Comparison of ENCODE assay signal across 8 cellular contexts in genomic region chr17:80264048-80264792, GRCh38. TPM values are rescaled to one million over a fixed set of nuclear protein-coding genes. Genes with fewer than 3 reads are reported as not detected.
DNase-seq lines count a peak whose midpoint lies in the region; FAIRE-seq and TF ChIP-seq lines count a peak whose summit lies in the region.

No MANE protein-coding gene starts in this region.

- H3K27me3 Mint-ChIP-seq in endothelial cell (ENCODE audit: unreplicated experiment): peaks cover 14% of the 10 kb centered on the region

- H3K36me3 Mint-ChIP-seq in endothelial cell (ENCODE audit: low read depth, unreplicated experiment): peaks cover 13% of the 10 kb centered on the region

- H3K4me3 Mint-ChIP-seq in endothelial cell (ENCODE audit: unreplicated experiment): peak overlapping the region; percentile 42

- peak; percentile 56 for DNase-seq in activated CD4-positive, CD25-positive, alpha-beta regulatory T cell treated with anti-CD3 and anti-CD28 coated beads, Interleukin-2, amount 50 U/mL, for 72 hours
- DNase-seq in endothelial cell (ENCODE audit: low spot score) (no peak), NCI-H345 (lab: John Stamatoyannopoulos, UW) (no peak), AML-193 (lab: John Stamatoyannopoulos, UW) (no peak), H4 (ENCODE audit: low spot score) (no peak), H54 (ENCODE audit: insufficient read length, low spot score) (no peak)
- peak; percentile 49 for DNase-seq in stimulated activated CD4-positive, alpha-beta T cell treated with anti-CD3 and anti-CD28 coated beads, Interleukin-2, amount 100 ng/mL, for 4 hours (ENCODE audit: low read depth)

- no peak for TF ChIP-seq CTCF in endothelial cell (IDR thresholded peaks at IDR 0.05; ENCODE audit: unreplicated experiment)

- H3K9me3 Mint-ChIP-seq in endothelial cell (ENCODE audit: unreplicated experiment): no peaks in the 10 kb centered on the region

- TF ChIP-seq POLR2A in GM19099 (IDR thresholded peaks at IDR 0.05; ENCODE audit: extremely low read depth, insufficient read length, low read depth): peak; percentile 11
- TF ChIP-seq POLR2A in H54 (IDR thresholded peaks at IDR 0.05; ENCODE audit: low read depth, low read length): no peak

- peak overlapping the region; percentile 64 for H3K27ac Mint-ChIP-seq in endothelial cell (ENCODE audit: unreplicated experiment)

- peaks cover 26% of the 10 kb centered on the region for H3K4me1 Mint-ChIP-seq in endothelial cell (ENCODE audit: unreplicated experiment)

- no peak for FAIRE-seq in H54 (lab: Jason Lieb, UNC)

RNA-seq across cellular contexts. Expression of gene RNF213, which starts 3.6 kb away (rescaled TPM):
- 110 TPM for total RNA-seq in endothelial cell (ENCODE audit: unreplicated experiment)
- total RNA-seq in H4 (2014; rRNA removed; shearing (Covaris generic)): 56.6 and 65.7 TPM in 2 replicates

RNA-seq across cellular contexts. Expression of gene SLC26A11, which starts 44.0 kb away (rescaled TPM):
- 50.1 TPM for total RNA-seq in endothelial cell (ENCODE audit: unreplicated experiment)
- total RNA-seq in H4 (2014; rRNA removed; shearing (Covaris generic)): 2.4 and 3.6 TPM in 2 replicates

RNA-seq across cellular contexts. Expression of gene SGSH, which starts 44.1 kb away (rescaled TPM):
- 76.0 TPM for total RNA-seq in endothelial cell (ENCODE audit: unreplicated experiment)
- 8.5 and 12.3 TPM in 2 replicates for total RNA-seq in H4 (2014; rRNA removed; shearing (Covaris generic))

Comparison
In these comparisons a context has a peak if more than half of its experiments do, and no peak if none do; other contexts are left out.
1. DNase-seq: peak in activated CD4-positive, CD25-positive, alpha-beta regulatory T cell treated with anti-CD3 and anti-CD28 coated beads, Interleukin-2, amount 50 U/mL, for 72 hours (single experiment) and stimulated activated CD4-positive, alpha-beta T cell treated with anti-CD3 and anti-CD28 coated beads, Interleukin-2, amount 100 ng/mL, for 4 hours (single experiment); none in endothelial cell (single experiment), NCI-H345 (single experiment), AML-193 (0 of 2), H4 (single experiment) and H54 (single experiment).
2. RNA of gene SLC26A11, which starts 44.0 kb away (total RNA-seq): 50.1 TPM in endothelial cell (single experiment); 2.4 to 3.6 TPM in H4; every median in the first group is over 10 times any median in the second.